Comparison of ENCODE assay signal across 8 cellular contexts in the genomic region with DNA sequence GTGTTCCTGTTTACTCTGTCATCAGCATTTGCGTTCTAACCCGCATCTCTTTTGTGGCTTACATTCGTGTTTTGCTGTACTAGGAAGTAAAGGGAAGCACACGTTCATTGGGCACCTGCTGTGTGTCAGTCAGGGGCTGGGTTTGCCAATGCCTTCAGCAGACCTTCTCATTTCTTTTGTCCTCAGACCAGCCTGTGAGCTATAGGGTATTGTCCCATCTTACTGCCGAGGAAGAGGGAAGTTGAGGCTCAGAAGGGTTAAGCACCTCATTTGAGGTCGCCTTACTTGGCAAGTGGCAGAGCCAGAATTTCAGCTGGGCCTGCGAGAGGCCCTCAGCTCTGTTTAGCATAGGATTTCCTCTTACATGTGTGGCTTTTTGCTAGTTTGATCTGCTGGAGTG. TPM values are rescaled to one million over a fixed set of nuclear protein-coding genes. Genes with fewer than 3 reads are reported as not detected.
DNase-seq lines count a peak whose midpoint lies in the region; ATAC-seq and TF ChIP-seq lines count a peak whose summit lies in the region.

No MANE protein-coding gene starts in this region.

- H3K27ac ChIP-seq in right atrium auricular region, result peak overlapping the region in 1 of 2 donors; percentile 48
- H3K27ac ChIP-seq in liver (ENCODE audit: low read depth in 1 of 2, low read length in 2 of 2), result peak overlapping the region; percentile 79 to 91
- peak overlapping the region; percentile 86 to 89 (median 88) for H3K27ac ChIP-seq in upper lobe of left lung
- no peak overlapping the region for H3K27ac ChIP-seq in PC-3 (ENCODE audit: low read length)

- peaks cover 16% of the 10 kb centered on the region for H3K36me3 Mint-ChIP-seq in activated T-helper 1 cell treated with anti-CD3 and anti-CD28 coated beads, Interleukin-12 subunit alpha, Interleukin-12 subunit beta, Interleukin-2, Interleukin-4 antibody, amounts not matched to agents 30 ng/mL and 10 ng/mL and 1 ng/mL, durations not matched to agents 14 hours and 24 hours and 36 hours (ENCODE audit: low read depth)

- no peak for TF ChIP-seq RAD21 in liver (IDR thresholded peaks at IDR 0.05)

- H3K36me3 ChIP-seq in right atrium auricular region (peaks cover 3% of the 10 kb centered on the region), liver (ENCODE audit: control insufficient read depth in 4 of 4, insufficient read depth in 3 of 4, low read depth in 1 of 4, low read length in 3 of 4) (peaks cover 0 to 1% (median under 1%) of the 10 kb centered on the region in 4 donors), upper lobe of left lung (peaks cover 0 to 3% (median under 1%) of the 10 kb centered on the region in 4 donors), PC-3 (ENCODE audit: low read depth, low read length) (no peaks in the 10 kb centered on the region)

- H3K27me3 ChIP-seq in right atrium auricular region (no peaks in the 10 kb centered on the region), liver (ENCODE audit: control insufficient read depth in 4 of 4, insufficient read depth in 4 of 4, low read length in 3 of 4) (no peaks in the 10 kb centered on the region), upper lobe of left lung (no peaks in the 10 kb centered on the region), PC-3 (ENCODE audit: low read length) (no peaks in the 10 kb centered on the region)

- DNase-seq in left ventricle myocardium superior (no peak), right atrium auricular region (ENCODE audit: low spot score) (no peak), upper lobe of left lung (no peak), PC-3 (no peak), HuH-7 (ENCODE audit: low spot score) (no peak)
- DNase-seq in activated T-helper 1 cell treated with anti-CD3 and anti-CD28 coated beads, Interleukin-12 subunit alpha, Interleukin-12 subunit beta, Interleukin-2, Interleukin-4 antibody, amounts not matched to agents 30 ng/mL and 10 ng/mL and 1 ng/mL, durations not matched to agents 14 hours and 24 hours and 36 hours (ENCODE audit: low spot score), result no peak

- H3K27ac Mint-ChIP-seq in activated T-helper 1 cell treated with anti-CD3 and anti-CD28 coated beads, Interleukin-12 subunit alpha, Interleukin-12 subunit beta, Interleukin-2, Interleukin-4 antibody, amounts not matched to agents 30 ng/mL and 10 ng/mL and 1 ng/mL, durations not matched to agents 14 hours and 24 hours and 36 hours, result peak overlapping the region; percentile 88

- peaks cover 63% of the 10 kb centered on the region for H3K4me1 Mint-ChIP-seq in activated T-helper 1 cell treated with anti-CD3 and anti-CD28 coated beads, Interleukin-12 subunit alpha, Interleukin-12 subunit beta, Interleukin-2, Interleukin-4 antibody, amounts not matched to agents 30 ng/mL and 10 ng/mL and 1 ng/mL, durations not matched to agents 14 hours and 24 hours and 36 hours (ENCODE audit: low read depth)

- intact Hi-C loops in left ventricle myocardium superior (cut with micrococcal nuclease) (no loop called here), PC-3 (cut with micrococcal nuclease) (no loop called here)
- intact Hi-C loops in activated T-helper 1 cell treated with anti-CD3 and anti-CD28 coated beads, Interleukin-12 subunit alpha, Interleukin-12 subunit beta, Interleukin-2, Interleukin-4 antibody, amounts not matched to agents 30 ng/mL and 10 ng/mL and 1 ng/mL, durations not matched to agents 14 hours and 24 hours and 36 hours (cut with micrococcal nuclease), result no loop called here

- H3K9me3 ChIP-seq in right atrium auricular region (no peaks in the 10 kb centered on the region), liver (ENCODE audit: control insufficient read depth in 4 of 4, low read length in 3 of 4) (no peaks in the 10 kb centered on the region), upper lobe of left lung (no peaks in the 10 kb centered on the region), PC-3 (ENCODE audit: low read length) (no peaks in the 10 kb centered on the region)

- H3K4me3 ChIP-seq in right atrium auricular region (no peak overlapping the region), liver (ENCODE audit: low read depth in 1 of 3, low read length in 3 of 3) (no peak overlapping the region), upper lobe of left lung (peak overlapping the region in 1 of 4 donors; percentile 8), PC-3 (ENCODE audit: low read length) (no peak overlapping the region)

- no peaks in the 10 kb centered on the region for H3K9me3 Mint-ChIP-seq in activated T-helper 1 cell treated with anti-CD3 and anti-CD28 coated beads, Interleukin-12 subunit alpha, Interleukin-12 subunit beta, Interleukin-2, Interleukin-4 antibody, amounts not matched to agents 30 ng/mL and 10 ng/mL and 1 ng/mL, durations not matched to agents 14 hours and 24 hours and 36 hours

- no TSS peak for BruUV-seq in PC-3 (replicated peaks; lab: Mats Ljungman, UMichigan)

- H3K9me2 ChIP-seq in PC-3 (replicated peaks; ENCODE audit: low read length), result no peaks in the 10 kb centered on the region

- TF ChIP-seq CTCF in right atrium auricular region (IDR thresholded peaks at IDR 0.05) (no peak), liver (IDR thresholded peaks at IDR 0.05; ENCODE audit: low read depth, low read length, missing input control) (no peak), upper lobe of left lung (IDR thresholded peaks at IDR 0.05) (no peak), PC-3 (conservative IDR thresholded peaks at IDR 0.05; ENCODE audit: low read depth, low read length) (no peak)

- WGBS in liver, result 31% methylated on average over 7 of the region's 7 CpGs
- WGBS in upper lobe of left lung, 2 donors, result 13 to 14% methylated on average over 7 of the region's 7 CpGs

- peaks cover 0 to 22% of the 10 kb centered on the region in 2 donors for H3K4me1 ChIP-seq in right atrium auricular region
- H3K4me1 ChIP-seq in liver (ENCODE audit: control insufficient read depth in 4 of 4, insufficient read depth in 4 of 4, low read length in 3 of 4), result peaks cover 22 to 59% (median 47%) of the 10 kb centered on the region in 4 donors
- H3K4me1 ChIP-seq in upper lobe of left lung, result peaks cover 49 to 76% (median 57%) of the 10 kb centered on the region in 4 donors
- H3K4me1 ChIP-seq in PC-3 (ENCODE audit: insufficient read depth, low read length), result no peaks in the 10 kb centered on the region

- no peak overlapping the region for H2AFZ ChIP-seq in PC-3 (ENCODE audit: low read length)

- peaks cover 16% of the 10 kb centered on the region for H3K79me2 ChIP-seq in PC-3 (ENCODE audit: low read length)

- CTCF ChIA-PET in PC-3 (lab: Charles Lee), result no interaction called here

- H3K27me3 Mint-ChIP-seq in activated T-helper 1 cell treated with anti-CD3 and anti-CD28 coated beads, Interleukin-12 subunit alpha, Interleukin-12 subunit beta, Interleukin-2, Interleukin-4 antibody, amounts not matched to agents 30 ng/mL and 10 ng/mL and 1 ng/mL, durations not matched to agents 14 hours and 24 hours and 36 hours (ENCODE audit: insufficient read depth), result peaks cover 2% of the 10 kb centered on the region

- H3K9ac ChIP-seq in liver (ENCODE audit: low read depth in 1 of 2, low read length in 2 of 2) (peak overlapping the region in 1 of 2 donors; percentile 8), PC-3 (ENCODE audit: low read length) (no peak overlapping the region)

- H3K4me2 ChIP-seq in PC-3 (ENCODE audit: low read length), result no peak overlapping the region

- peak in 1 of 4 donors; percentile 18 for TF ChIP-seq POLR2A in upper lobe of left lung (IDR thresholded peaks at IDR 0.05)

- ATAC-seq in left ventricle myocardium superior (peak; percentile 9), upper lobe of left lung (ENCODE audit: low FRiP score in 2 of 2) (peak in 1 of 2 donors; percentile 27), GM18517 (IDR thresholded peaks at IDR 0.05; ENCODE audit: unreplicated experiment) (no peak), PC-3 (no peak)

- no peak for TF ChIP-seq EP300 in upper lobe of left lung (IDR thresholded peaks at IDR 0.05)

- H4K20me1 ChIP-seq in PC-3 (ENCODE audit: low read length), result no peaks in the 10 kb centered on the region

- POLR2A ChIA-PET in PC-3 (lab: Charles Lee; ENCODE audit: unreplicated experiment), result no interaction called here

- H3K4me3 Mint-ChIP-seq in activated T-helper 1 cell treated with anti-CD3 and anti-CD28 coated beads, Interleukin-12 subunit alpha, Interleukin-12 subunit beta, Interleukin-2, Interleukin-4 antibody, amounts not matched to agents 30 ng/mL and 10 ng/mL and 1 ng/mL, durations not matched to agents 14 hours and 24 hours and 36 hours, result peak overlapping the region; percentile 71

- no peaks in the 10 kb centered on the region for H3F3A ChIP-seq in PC-3 (ENCODE audit: low read length, unreplicated experiment)

TF ChIP-seq in liver, 16 proteins besides CTCF, POLR2A, EP300 and RAD21:
- TF ChIP-seq JUND (IDR thresholded peaks at IDR 0.05) (no peak), EGR1 (IDR thresholded peaks at IDR 0.05; ENCODE audit: low read depth in 2 of 2) (no peak), ATF3 (IDR thresholded peaks at IDR 0.05) (no peak), HNF4A (conservative IDR thresholded peaks at IDR 0.05) (no peak), YY1 (IDR thresholded peaks at IDR 0.05) (no peak)
TF ChIP-seq in liver: peak in this region for 0.

RNA-seq across cellular contexts. Expression of gene TBC1D14, which starts 8.7 kb away (rescaled TPM):
- total RNA-seq in left ventricle myocardium superior (40.4 TPM), right atrium auricular region (10 to 100 TPM; 33.7 to 34.0 TPM), liver (10 to 100 TPM; 22.2 to 45.2 TPM), upper lobe of left lung (10 to 100 TPM; 47.7 to 61.8 (median 57.8) TPM), PC-3 (2014; rRNA removed) (33.0 and 33.3 TPM in 2 replicates)
- total RNA-seq in activated T-helper 1 cell treated with anti-CD3 and anti-CD28 coated beads, Interleukin-12 subunit alpha, Interleukin-12 subunit beta, Interleukin-2, Interleukin-4 antibody, amounts not matched to agents 30 ng/mL and 10 ng/mL and 1 ng/mL, durations not matched to agents 14 hours and 24 hours and 36 hours, result 58.1 and 59.7 TPM in 2 replicates
- polyA plus RNA-seq in liver, result 10 to 100 TPM; 10.0 to 23.2 TPM
